Comparison of ENCODE assay signal across 30 cellular contexts in the genomic region with DNA sequence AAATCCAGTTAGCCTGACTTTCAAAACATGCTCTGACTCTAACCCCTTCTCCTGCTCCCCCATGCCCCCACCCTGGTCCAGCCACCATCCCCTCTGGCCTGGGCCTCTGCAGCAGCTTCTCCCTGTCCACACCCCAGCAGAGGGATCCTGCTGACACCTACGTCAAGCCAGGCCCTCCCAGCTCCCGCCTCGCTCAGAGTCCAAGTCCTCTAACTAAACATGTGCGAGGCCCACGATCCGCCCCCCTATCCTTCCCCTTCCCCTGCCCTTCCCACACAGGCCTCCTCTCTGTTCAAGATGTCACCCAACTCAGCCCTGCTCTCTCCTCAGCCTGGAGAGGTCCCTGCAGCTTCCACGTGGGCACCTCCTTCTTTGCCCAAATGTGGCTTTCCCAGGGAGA. TPM values are rescaled to one million over a fixed set of nuclear protein-coding genes. Genes with fewer than 3 reads are reported as not detected.
A peak's percentile ranks its signal among the peaks of the same experiment; 100 is the strongest.
DNase-seq lines count a peak whose midpoint lies in the region; ATAC-seq, FAIRE-seq and TF ChIP-seq lines count a peak whose summit lies in the region.
"Had no signal": no experiment of that assay in that cellular context is flagged by ENCODE, and none has a peak within 500 bp of the region (broad histone marks: within the 10 kb centered on the region; RNA-seq: fewer than 3 reads in every experiment).

No MANE protein-coding gene starts in this region.

- no peak overlapping the region for H3K4me3 ChIP-seq in left ventricle myocardium inferior
- H3K4me3 ChIP-seq in astrocyte (ENCODE audit: insufficient read depth, low read depth, low read length), result no peak overlapping the region
- H3K4me3 ChIP-seq: colonic mucosa, esophagus squamous epithelium, gastrocnemius medialis, hepatocyte, ovary, spleen, thyroid gland had no signal

- no peak overlapping the region for H3K9ac ChIP-seq in astrocyte (ENCODE audit: low read length)

- H2AFZ ChIP-seq in astrocyte (ENCODE audit: low read depth, low read length), result no peak overlapping the region
- H2AFZ ChIP-seq: hepatocyte had no signal

- H3K79me2 ChIP-seq in astrocyte (ENCODE audit: insufficient read depth, low read length), result no peaks in the 10 kb centered on the region
- H3K79me2 ChIP-seq: hepatocyte had no signal

- H3K4me1 ChIP-seq in left ventricle myocardium inferior (peaks cover 5% of the 10 kb centered on the region), astrocyte (ENCODE audit: insufficient read depth, low read length) (peaks cover 11% of the 10 kb centered on the region)
- H3K4me1 ChIP-seq: colonic mucosa, esophagus squamous epithelium had no signal

- H3K9me3 Mint-ChIP-seq in T-cell (no peaks in the 10 kb centered on the region), astrocyte (ENCODE audit: unreplicated experiment) (no peaks in the 10 kb centered on the region)
- H3K9me3 Mint-ChIP-seq in stimulated activated naive CD8-positive, alpha-beta T cell treated with anti-CD3 and anti-CD28 coated beads, Interleukin-15, amount 100 ng/mL, for 72 hours, result no peaks in the 10 kb centered on the region
- H3K9me3 Mint-ChIP-seq: activated B cell treated with CpG ODN at 0.5 μM for 24 hours; activated CD4-positive, alpha-beta memory T cell treated with anti-CD3 and anti-CD28 coated beads, Interleukin-2, amount 10 ng/mL, durations not matched to agents 7 days and 5 days; nephron had no signal

- H3K36me3 Mint-ChIP-seq in T-cell, result peaks cover 45% of the 10 kb centered on the region
- peaks cover 2% of the 10 kb centered on the region for H3K36me3 Mint-ChIP-seq in astrocyte (ENCODE audit: low read depth, unreplicated experiment)

- intact Hi-C loops in left cardiac atrium (cut with DNase I), result no loop called here
- intact Hi-C loops in left ventricle myocardium inferior (cut with micrococcal nuclease), result no loop called here

- H3K27me3 Mint-ChIP-seq in T-cell (no peaks in the 10 kb centered on the region), astrocyte (ENCODE audit: low read depth, unreplicated experiment) (no peaks in the 10 kb centered on the region)
- H3K27me3 Mint-ChIP-seq in stimulated activated naive CD8-positive, alpha-beta T cell treated with anti-CD3 and anti-CD28 coated beads, Interleukin-15, amount 100 ng/mL, for 72 hours, result no peaks in the 10 kb centered on the region
- H3K27me3 Mint-ChIP-seq: activated B cell treated with CpG ODN at 0.5 μM for 24 hours; activated CD4-positive, alpha-beta memory T cell treated with anti-CD3 and anti-CD28 coated beads, Interleukin-2, amount 10 ng/mL, durations not matched to agents 7 days and 5 days had no signal

- H3K4me2 ChIP-seq in astrocyte (ENCODE audit: low read length), result no peak overlapping the region
- H3K4me2 ChIP-seq: hepatocyte had no signal

- H3K36me3 ChIP-seq in left ventricle myocardium inferior, result no peaks in the 10 kb centered on the region
- no peaks in the 10 kb centered on the region for H3K36me3 ChIP-seq in astrocyte (ENCODE audit: insufficient read depth, low read length)
- H3K36me3 ChIP-seq: colonic mucosa, esophagus squamous epithelium, gastrocnemius medialis, ovary, thyroid gland had no signal

- no peaks in the 10 kb centered on the region for H3K27me3 ChIP-seq in left ventricle myocardium inferior (ENCODE audit: low read depth)
- H3K27me3 ChIP-seq in astrocyte (ENCODE audit: insufficient read depth, low read length), result no peaks in the 10 kb centered on the region
- H3K27me3 ChIP-seq: colonic mucosa, esophagus squamous epithelium, gastrocnemius medialis, hepatocyte, ovary, spleen, thyroid gland had no signal

- FAIRE-seq in astrocyte (lab: Jason Lieb, UNC), result no peak
- FAIRE-seq: GM18507 had no signal

- TF ChIP-seq CTCF in left ventricle myocardium inferior (IDR thresholded peaks at IDR 0.05; ENCODE audit: borderline replicate concordance) (no peak), astrocyte (IDR thresholded peaks at IDR 0.05; ENCODE audit: insufficient read depth, low read depth, low read length) (no peak)

- H4K20me1 ChIP-seq in astrocyte (ENCODE audit: insufficient read depth, low read length), result peaks cover 23% of the 10 kb centered on the region

- ATAC-seq in left cardiac atrium (peak; percentile 46 to 79), T-cell (replicated peaks in 1 of 4) (no peak)
- ATAC-seq in stimulated activated naive CD8-positive, alpha-beta T cell treated with anti-CD3 and anti-CD28 coated beads, Interleukin-15, amount 100 ng/mL, for 72 hours, result no peak
- ATAC-seq: gastrocnemius medialis, left lobe of liver, SK-N-SH treated with all-trans-retinoic acid at 6 μM for 48 hours had no signal

- H3K4me3 Mint-ChIP-seq in T-cell (no peak overlapping the region), astrocyte (ENCODE audit: unreplicated experiment) (no peak overlapping the region)
- H3K4me3 Mint-ChIP-seq in stimulated activated naive CD8-positive, alpha-beta T cell treated with anti-CD3 and anti-CD28 coated beads, Interleukin-15, amount 100 ng/mL, for 72 hours, result no peak overlapping the region
- H3K4me3 Mint-ChIP-seq: activated B cell treated with CpG ODN at 0.5 μM for 24 hours; activated CD4-positive, alpha-beta memory T cell treated with anti-CD3 and anti-CD28 coated beads, Interleukin-2, amount 10 ng/mL, durations not matched to agents 7 days and 5 days; nephron had no signal

- H3K27ac Mint-ChIP-seq in T-cell, result peak overlapping the region; percentile 39 to 64
- H3K27ac Mint-ChIP-seq in astrocyte (ENCODE audit: unreplicated experiment), result peak overlapping the region; percentile 78
- H3K27ac Mint-ChIP-seq in stimulated activated naive CD8-positive, alpha-beta T cell treated with anti-CD3 and anti-CD28 coated beads, Interleukin-15, amount 100 ng/mL, for 72 hours, result peak overlapping the region; percentile 40 to 61
- H3K27ac Mint-ChIP-seq: activated B cell treated with CpG ODN at 0.5 μM for 24 hours; activated CD4-positive, alpha-beta memory T cell treated with anti-CD3 and anti-CD28 coated beads, Interleukin-2, amount 10 ng/mL, durations not matched to agents 7 days and 5 days; nephron had no signal

- no peaks in the 10 kb centered on the region for H3K9me3 ChIP-seq in left ventricle myocardium inferior (replicated peaks)
- H3K9me3 ChIP-seq in astrocyte (ENCODE audit: insufficient read depth, low read depth, low read length), result no peaks in the 10 kb centered on the region
- H3K9me3 ChIP-seq: colonic mucosa, esophagus squamous epithelium, gastrocnemius medialis, ovary, spleen, thyroid gland had no signal

- DNase-seq in left cardiac atrium, result peak; percentile 35
- no peak for DNase-seq in left ventricle myocardium inferior
- no peak for DNase-seq in T-cell
- no peak for DNase-seq in astrocyte (ENCODE audit: low read depth)
- DNase-seq in stimulated activated naive CD8-positive, alpha-beta T cell treated with anti-CD3 and anti-CD28 coated beads, Interleukin-15, amount 100 ng/mL, for 72 hours, result no peak
- DNase-seq in amniotic stem cell (lab: John Stamatoyannopoulos, UW), result no peak
- DNase-seq in dedifferentiated amniotic fluid mesenchymal stem cell (ENCODE audit: extremely low spot score), result no peak
- DNase-seq: activated B cell treated with CpG ODN at 0.5 μM for 24 hours; activated CD4-positive, alpha-beta memory T cell treated with anti-CD3 and anti-CD28 coated beads, Interleukin-2, amount 10 ng/mL, durations not matched to agents 7 days and 5 days; activated T-cell treated with anti-CD3 and anti-CD28 coated beads, Interleukin-2, amount 50 U/mL, for 1 hour; colonic mucosa; COR-L47; esophagus squamous epithelium; gastrocnemius medialis; GF-D8; GOT3; KG1; NCI-H1417 treated with DMSO at 0.1 percent for 48 hours; NCI-H2081 treated with DMSO at 0.1 percent for 48 hours; NCI-H345; ovary; spleen; stimulated activated CD4-positive, alpha-beta T cell treated with anti-CD3 and anti-CD28 coated beads, Interleukin-4, amount 100 ng/mL, for 1 hour; stimulated activated naive CD4-positive, alpha-beta T cell treated with Interleukin-2 at 50 U/mL for 16 hours; thyroid gland had no signal

- POLR2A ChIA-PET in T-cell (lab: Charles Lee), result no interaction called here

- peaks cover 62 to 81% (median 63%) of the 10 kb centered on the region in 3 donors for H3K4me1 Mint-ChIP-seq in T-cell
- H3K4me1 Mint-ChIP-seq in astrocyte (ENCODE audit: low read depth, unreplicated experiment), result peaks cover 17% of the 10 kb centered on the region
- peaks cover 63% of the 10 kb centered on the region for H3K4me1 Mint-ChIP-seq in stimulated activated naive CD8-positive, alpha-beta T cell treated with anti-CD3 and anti-CD28 coated beads, Interleukin-15, amount 100 ng/mL, for 72 hours

- CTCF ChIA-PET in T-cell (lab: Charles Lee), result no interaction called here

- H3K27ac ChIP-seq in left ventricle myocardium inferior (replicated peaks) (no peak overlapping the region), astrocyte (ENCODE audit: low read depth, low read length) (no peak overlapping the region)
- H3K27ac ChIP-seq: colonic mucosa, esophagus squamous epithelium, gastrocnemius medialis, hepatocyte, ovary, spleen had no signal

RNA-seq across cellular contexts. Expression of a gene that starts 33.7 kb away (rescaled TPM):
- total RNA-seq in left cardiac atrium, result 1 to 10 TPM; 5.7 to 7.0 TPM
- total RNA-seq in left ventricle myocardium inferior, result 4.2 TPM
- 10 to 100 TPM; 49.0 to 75.9 (median 67.0) TPM for total RNA-seq in T-cell
- total RNA-seq in astrocyte, result 3.9 and 4.1 TPM in 2 replicates

Comparison
In these comparisons a context has a peak if more than half of its experiments do, and no peak if none do; other contexts are left out.
1. ATAC-seq: peak in left cardiac atrium (2 of 2); none in T-cell (0 of 4) and stimulated activated naive CD8-positive, alpha-beta T cell treated with anti-CD3 and anti-CD28 coated beads, Interleukin-15, amount 100 ng/mL, for 72 hours (single experiment).
2. Peak in every context shown above with its lines, with median percentiles within 50 percentile points of each other: H3K27ac Mint-ChIP-seq.